Comparison of ENCODE assay signal across 26 cellular contexts in the genomic region with DNA sequence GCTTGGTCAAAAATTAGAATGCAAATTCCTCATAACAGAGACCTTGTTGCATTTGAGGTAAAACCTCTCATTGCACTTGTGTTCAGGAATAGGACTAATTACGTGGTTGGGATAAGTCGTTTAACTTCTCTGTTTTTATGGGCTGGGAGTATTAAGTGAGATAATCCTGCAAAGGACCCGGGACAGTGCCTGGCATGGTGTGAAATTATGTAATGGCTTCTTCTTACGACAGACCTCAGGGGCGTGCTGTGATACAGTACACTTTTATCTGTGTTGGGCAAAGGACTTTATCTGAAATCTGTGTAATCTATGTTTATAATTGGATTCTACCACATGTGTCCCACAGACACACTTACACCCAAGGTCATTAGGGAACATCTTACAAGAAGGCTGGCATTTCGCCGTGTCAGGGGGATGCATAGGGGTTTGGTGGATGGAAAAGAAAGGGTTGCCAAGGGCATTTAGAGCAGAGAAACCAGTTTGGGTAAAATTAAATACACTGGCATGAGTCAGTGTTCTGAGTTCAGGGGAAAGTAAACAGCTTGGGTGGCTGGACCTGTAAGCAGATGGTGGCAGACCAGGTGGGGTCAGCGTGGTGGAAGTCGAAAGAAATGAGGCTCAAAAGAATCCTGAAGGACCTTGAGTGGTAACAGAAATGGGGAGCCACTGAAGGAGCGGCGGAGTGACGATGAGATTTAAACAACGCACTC. TPM values are rescaled to one million over a fixed set of nuclear protein-coding genes. Genes with fewer than 3 reads are reported as not detected.
A peak's percentile ranks its signal among the peaks of the same experiment; 100 is the strongest.
DNase-seq lines count a peak whose midpoint lies in the region; ATAC-seq and TF ChIP-seq lines count a peak whose summit lies in the region.
"Had no signal": no experiment of that assay in that cellular context is flagged by ENCODE, and none has a peak within 500 bp of the region (broad histone marks: within the 10 kb centered on the region; RNA-seq: fewer than 3 reads in every experiment).

No MANE protein-coding gene starts in this region.

- H3K4me1 Mint-ChIP-seq in T-helper 17 cell (peaks cover 6% of the 10 kb centered on the region), neural crest cell (no peaks in the 10 kb centered on the region), natural killer cell (no peaks in the 10 kb centered on the region)

- H3K9me3 ChIP-seq in T-helper 17 cell (ENCODE audit: control insufficient read depth, low read length, poor library complexity, severe bottlenecking) (no peaks in the 10 kb centered on the region), HAP-1 (no peaks in the 10 kb centered on the region)
- H3K9me3 ChIP-seq: A549, body of pancreas, heart left ventricle, upper lobe of left lung had no signal

- H3K4me1 ChIP-seq in HAP-1 = no peaks in the 10 kb centered on the region
- H3K4me1 ChIP-seq: A549, body of pancreas, upper lobe of left lung had no signal

- no peak overlapping the region for H3K4me3 ChIP-seq in HAP-1
- H3K4me3 ChIP-seq: A549, body of pancreas, heart left ventricle, skin epidermis, upper lobe of left lung had no signal

- H3K4me3 Mint-ChIP-seq in T-helper 17 cell (no peak overlapping the region), neural crest cell (no peak overlapping the region), natural killer cell (no peak overlapping the region)

- H3K27ac Mint-ChIP-seq in T-helper 17 cell (peak overlapping the region; percentile 35), neural crest cell (ENCODE audit: unreplicated experiment) (peak overlapping the region; percentile 39), natural killer cell (no peak overlapping the region)

- H3K36me3 ChIP-seq in HAP-1 (replicated peaks) = no peaks in the 10 kb centered on the region

- TF ChIP-seq CTCF in neural crest cell (conservative IDR thresholded peaks at IDR 0.05) (no peak), natural killer cell (IDR thresholded peaks at IDR 0.05) (no peak)

- no peaks in the 10 kb centered on the region for H3K27me3 Mint-ChIP-seq in T-helper 17 cell
- peaks cover 2% of the 10 kb centered on the region for H3K27me3 Mint-ChIP-seq in neural crest cell (ENCODE audit: low read depth)
- no peaks in the 10 kb centered on the region for H3K27me3 Mint-ChIP-seq in natural killer cell (ENCODE audit: low read depth in 2 of 2)

- in situ Hi-C loops in KBM-7 (cut with MboI; ENCODE audit: low pct_unique_long_range_greater_than_20kb, low sequenced_read_pairs) (no loop called here), HAP-1 (cut with MboI; ENCODE audit: low sequenced_read_pairs) (no loop called here)

- ATAC-seq in T-helper 17 cell = no peak
- no peak for ATAC-seq in natural killer cell
- ATAC-seq: A549, body of pancreas, heart left ventricle had no signal

- peak; percentile 7 for DNase-seq in SKM-1 treated with dmso at 0.1 percent for 144 hours (lab: John Stamatoyannopoulos, UW; ENCODE audit: unreplicated experiment)
- DNase-seq in SKM-1 (lab: John Stamatoyannopoulos, UW; ENCODE audit: unreplicated experiment) = no peak
- DNase-seq in KBM-7 = peak; percentile 28
- DNase-seq in T-helper 17 cell = no peak
- DNase-seq in neural crest cell (ENCODE audit: low read depth, low spot score) = no peak
- no peak for DNase-seq in HAP-1 (ENCODE audit: low spot score in 2 of 2)
- DNase-seq in natural killer cell = no peak
- DNase-seq in glomerular visceral epithelial cell (ENCODE audit: extremely low spot score) = no peak
- DNase-seq: activated CD4-positive, CD25-positive, alpha-beta regulatory T cell treated with anti-CD3 and anti-CD28 coated beads, Interleukin-2, amount 50 U/mL, for 72 hours; body of pancreas; DMS79 treated with DMSO at 0.1 percent for 48 hours; GOT3; heart left ventricle; mammary epithelial cell; NCI-H1048; NCI-H1694 treated with DMSO at 0.1 percent for 48 hours; NCI-H2171 treated with DMSO at 0.1 percent for 48 hours; NCI-H526 treated with DMSO at 0.1 percent for 48 hours; occipital lobe; Right ventricle myocardium superior; stimulated activated CD4-positive, alpha-beta T cell treated with anti-CD3 and anti-CD28 coated beads, Interleukin-1b, Interleukin-23, amount 100 ng/mL, for 48 hours; T-helper 1 cell; upper lobe of left lung had no signal

- intact Hi-C loops in natural killer cell (cut with micrococcal nuclease) = no loop called here

- H3K9me3 Mint-ChIP-seq in neural crest cell (no peaks in the 10 kb centered on the region), natural killer cell (no peaks in the 10 kb centered on the region)

- H3K27me3 ChIP-seq in HAP-1 (ENCODE audit: low read depth) = 0 out of 2 replicates have a peak, but pooled peaks cover 2% of the 10 kb centered on the region
- H3K27me3 ChIP-seq: body of pancreas, heart left ventricle, upper lobe of left lung had no signal

- H3K36me3 Mint-ChIP-seq in T-helper 17 cell (ENCODE audit: low read depth) (peaks cover 7% of the 10 kb centered on the region), neural crest cell (ENCODE audit: low read depth) (no peaks in the 10 kb centered on the region), natural killer cell (peaks cover 13% of the 10 kb centered on the region)

RNA-seq across cellular contexts. Expression of a gene that starts 17.2 kb away (rescaled TPM):
- total RNA-seq in T-helper 17 cell (10 to 100 TPM; 62.3 to 62.6 TPM), neural crest cell (70.7 and 75.3 TPM in 2 replicates), natural killer cell (10 to 100 TPM; 81.5 to 89.1 (median 83.4) TPM)

RNA-seq across cellular contexts. Expression of a gene that starts 39.2 kb away (rescaled TPM):
- total RNA-seq in T-helper 17 cell (10 to 100 TPM in 1 of 2 donors, 1 to 10 TPM in 1; 7.1 to 18.6 TPM), neural crest cell (0.14 and 0.16 TPM in 2 replicates), natural killer cell (10 to 100 TPM in 2 of 3 donors, 1 to 10 TPM in 1; 9.3 to 13.8 (median 13.4) TPM)
- total RNA-seq: HT-29 had no signal

RNA-seq across cellular contexts. Expression of a gene that starts 58.8 kb away (rescaled TPM):
- total RNA-seq in T-helper 17 cell (10 to 100 TPM; 21.8 to 23.7 TPM), neural crest cell (51.9 and 52.7 TPM in 2 replicates), natural killer cell (10 to 100 TPM; 15.8 to 24.3 (median 18.5) TPM)

RNA-seq across cellular contexts. Expression of a gene that starts 59.2 kb away (rescaled TPM):
- total RNA-seq in T-helper 17 cell = 1 to 10 TPM in 1 of 2 donors, under 1 TPM in 1; 0.92 to 1.0 TPM
- 60.3 and 65.2 TPM in 2 replicates for total RNA-seq in neural crest cell
- 1 to 10 TPM; 1.5 to 2.9 (median 2.0) TPM for total RNA-seq in natural killer cell

Comparison
In these comparisons a context has a peak if more than half of its experiments do, and no peak if none do; other contexts are left out.
1. DNase-seq: peak in SKM-1 treated with dmso at 0.1 percent for 144 hours (single experiment) and KBM-7 (single experiment); none in SKM-1 (single experiment), T-helper 17 cell (0 of 3), neural crest cell (single experiment), HAP-1 (0 of 2), natural killer cell (single experiment) and glomerular visceral epithelial cell (single experiment).
2. H3K27ac Mint-ChIP-seq: peak in T-helper 17 cell (single experiment) and neural crest cell (single experiment); none in natural killer cell (0 of 2).